Comparison of ENCODE assay signal across 9 cellular contexts in the genomic region with DNA sequence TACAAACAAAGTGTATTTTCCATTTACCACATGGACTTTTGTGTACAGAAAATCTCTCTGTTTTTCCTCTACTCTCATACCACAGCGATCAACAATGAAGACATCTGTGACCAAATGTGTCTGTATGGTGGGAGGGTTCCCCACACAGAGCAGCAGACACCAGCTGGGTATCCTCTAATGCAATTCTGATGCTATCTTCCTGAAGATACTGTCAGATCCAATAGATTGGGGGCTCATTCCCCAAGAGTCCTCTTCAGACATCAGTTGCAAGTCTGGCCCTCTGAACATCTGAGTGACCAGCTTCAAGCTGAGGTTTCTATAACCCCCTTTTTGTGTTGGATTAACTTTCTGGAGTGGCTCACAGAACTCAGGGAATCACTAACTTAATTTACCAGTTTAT.
"Had no signal": no experiment of that assay in that cellular context is flagged by ENCODE, and none has a peak within 500 bp of the region (broad histone marks: within the 10 kb centered on the region; RNA-seq: fewer than 3 reads in every experiment).

No MANE protein-coding gene starts in this region.

- H3K27ac Mint-ChIP-seq: GM23338, H9, HFFc6 had no signal

- H3K27ac ChIP-seq: GM23248 had no signal

- H3K36me3 ChIP-seq: HAP-1 had no signal

- H3K9me3 Mint-ChIP-seq: GM23338 had no signal

- H3K4me1 ChIP-seq: HAP-1 had no signal

- H2AFZ ChIP-seq: GM23248, GM23338 had no signal

- DNase-seq: GM23248, GOT3, H7, H9, HCEC 1CT, HFFc6 had no signal

- H3K4me3 Mint-ChIP-seq: GM23338, H9, HFFc6 had no signal

- ATAC-seq: GM23338, HCT116 had no signal

- H3K4me3 ChIP-seq: GM23248, GM23338, HAP-1 had no signal

- H3K4me2 ChIP-seq: GM23338 had no signal

- H3K9ac ChIP-seq: GM23248 had no signal

- H3K9me3 ChIP-seq: HAP-1 had no signal
